ENCODE assay signal across 17 cellular contexts in the genomic region with DNA sequence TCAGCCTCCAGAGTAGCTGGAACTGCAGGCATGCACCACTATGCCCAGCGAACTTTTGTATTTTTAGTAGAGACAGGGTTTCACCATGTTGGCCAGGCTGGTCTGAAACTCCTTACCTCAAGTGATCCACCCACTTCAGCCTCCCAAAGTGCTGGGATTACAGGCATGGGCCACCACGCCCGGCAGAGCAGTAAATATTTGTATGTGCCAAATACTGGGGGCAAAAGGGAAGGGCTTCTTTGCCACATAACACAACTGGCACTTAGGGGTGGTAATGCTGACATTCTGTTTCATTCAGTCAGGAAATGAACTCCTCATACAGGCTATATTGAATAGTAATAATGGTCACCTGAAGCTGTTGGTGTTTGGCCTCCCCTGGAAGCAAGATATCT. TPM values are rescaled to one million over a fixed set of nuclear protein-coding genes. Genes with fewer than 3 reads are reported as not detected.
DNase-seq lines count a peak whose midpoint lies in the region; ATAC-seq and TF ChIP-seq lines count a peak whose summit lies in the region.
"Had no signal": no experiment of that assay in that cellular context is flagged by ENCODE, and none has a peak within 500 bp of the region (broad histone marks: within the 10 kb centered on the region; RNA-seq: fewer than 3 reads in every experiment).

No MANE protein-coding gene starts in this region.

- H3K27ac ChIP-seq in RWPE1 = peak overlapping the region; percentile 87
- H3K27ac ChIP-seq: lower lobe of right lung, SJCRH30, suprapubic skin, VCaP had no signal

- POLR2A ChIA-PET in RWPE1 (lab: Yijun Ruan, JAX; ENCODE audit: low non-redundant PET) = no interaction called here

- H3K4me3 Mint-ChIP-seq in chondrocyte (ENCODE audit: unreplicated experiment) = no peak overlapping the region
- peak overlapping the region in 1 of 2 donors; percentile 49 for H3K4me3 Mint-ChIP-seq in stimulated activated naive CD8-positive, alpha-beta T cell treated with anti-CD3 and anti-CD28 coated beads, Interleukin-15, amount 100 ng/mL, for 72 hours
- H3K4me3 Mint-ChIP-seq in immature natural killer cell = no peak overlapping the region

- H3K27me3 Mint-ChIP-seq in chondrocyte (ENCODE audit: low read depth) (no peaks in the 10 kb centered on the region), immature natural killer cell (ENCODE audit: low read depth in 3 of 3) (peaks cover 0 to 1% (median 1%) of the 10 kb centered on the region in 3 donors)
- H3K27me3 Mint-ChIP-seq in stimulated activated naive CD8-positive, alpha-beta T cell treated with anti-CD3 and anti-CD28 coated beads, Interleukin-15, amount 100 ng/mL, for 72 hours = peaks cover 17% of the 10 kb centered on the region

- no peak for ATAC-seq in activated naive CD4-positive, alpha-beta T cell treated with anti-CD3 and anti-CD28 coated beads, Interleukin-2, amount 50 U/mL, for 72 hours
- no peak for ATAC-seq in stimulated activated naive CD8-positive, alpha-beta T cell treated with anti-CD3 and anti-CD28 coated beads, Interleukin-15, amount 100 ng/mL, for 72 hours
- no peak for ATAC-seq in Right ventricle myocardium inferior
- ATAC-seq in HG02678 (IDR thresholded peaks at IDR 0.05; ENCODE audit: unreplicated experiment) = no peak

- intact Hi-C loops in Right ventricle myocardium inferior (cut with DNase I) = no loop called here

- peaks cover 9 to 22% of the 10 kb centered on the region in 2 donors for H3K36me3 Mint-ChIP-seq in activated naive CD4-positive, alpha-beta T cell treated with anti-CD3 and anti-CD28 coated beads, Interleukin-2, amount 50 U/mL, for 72 hours
- H3K36me3 Mint-ChIP-seq in chondrocyte (ENCODE audit: low read depth) (peaks cover 28% of the 10 kb centered on the region), immature natural killer cell (peaks cover 21 to 35% (median 33%) of the 10 kb centered on the region in 3 donors)

- peaks cover 9 to 15% of the 10 kb centered on the region in 2 donors for H3K9me3 Mint-ChIP-seq in activated naive CD4-positive, alpha-beta T cell treated with anti-CD3 and anti-CD28 coated beads, Interleukin-2, amount 50 U/mL, for 72 hours
- no peaks in the 10 kb centered on the region for H3K9me3 Mint-ChIP-seq in chondrocyte (ENCODE audit: low read depth)
- peaks cover 0 to under 1% of the 10 kb centered on the region in 2 donors for H3K9me3 Mint-ChIP-seq in stimulated activated naive CD8-positive, alpha-beta T cell treated with anti-CD3 and anti-CD28 coated beads, Interleukin-15, amount 100 ng/mL, for 72 hours
- H3K9me3 Mint-ChIP-seq in immature natural killer cell = no peaks in the 10 kb centered on the region

- TF ChIP-seq CTCF in RWPE1 (conservative IDR thresholded peaks at IDR 0.05; ENCODE audit: low read depth) (no peak), chondrocyte (IDR thresholded peaks at IDR 0.05) (no peak)

- H3K4me1 Mint-ChIP-seq in chondrocyte (ENCODE audit: low read depth) (peaks cover 29% of the 10 kb centered on the region), immature natural killer cell (peaks cover 9 to 14% of the 10 kb centered on the region in 2 donors)
- H3K4me1 Mint-ChIP-seq in stimulated activated naive CD8-positive, alpha-beta T cell treated with anti-CD3 and anti-CD28 coated beads, Interleukin-15, amount 100 ng/mL, for 72 hours = peaks cover 43% of the 10 kb centered on the region

- DNase-seq in activated naive CD4-positive, alpha-beta T cell treated with anti-CD3 and anti-CD28 coated beads, Interleukin-2, amount 50 U/mL, for 72 hours (ENCODE audit: low spot score in 2 of 2) = no peak
- no peak for DNase-seq in activated naive CD4-positive, alpha-beta T cell treated with Interleukin-2 at 50 U/mL for 16 hours
- DNase-seq in RWPE1 (ENCODE audit: low spot score) (no peak), chondrocyte (ENCODE audit: low spot score) (no peak), immature natural killer cell (no peak), Right ventricle myocardium inferior (ENCODE audit: missing footprints) (no peak)
- no peak for DNase-seq in stimulated activated naive CD8-positive, alpha-beta T cell treated with anti-CD3 and anti-CD28 coated beads, Interleukin-15, amount 100 ng/mL, for 72 hours
- DNase-seq: activated T-cell treated with anti-CD3 and anti-CD28 coated beads for 4 hours, lower lobe of right lung, NCI-H748 treated with DMSO at 0.1 percent for 48 hours, nucleus accumbens, SJCRH30, spleen had no signal

- peak overlapping the region; percentile 84 to 93 for H3K27ac Mint-ChIP-seq in activated naive CD4-positive, alpha-beta T cell treated with anti-CD3 and anti-CD28 coated beads, Interleukin-2, amount 50 U/mL, for 72 hours
- peak overlapping the region; percentile 86 for H3K27ac Mint-ChIP-seq in chondrocyte (ENCODE audit: unreplicated experiment)
- peak overlapping the region; percentile 88 to 98 for H3K27ac Mint-ChIP-seq in stimulated activated naive CD8-positive, alpha-beta T cell treated with anti-CD3 and anti-CD28 coated beads, Interleukin-15, amount 100 ng/mL, for 72 hours
- no peak overlapping the region for H3K27ac Mint-ChIP-seq in immature natural killer cell

- CTCF ChIA-PET in RWPE1 (lab: Yijun Ruan, JAX) = no interaction called here

RNA-seq across cellular contexts. Expression of a gene that starts 41.6 kb away (rescaled TPM):
- not detected for total RNA-seq in activated naive CD4-positive, alpha-beta T cell treated with anti-CD3 and anti-CD28 coated beads, Interleukin-2, amount 50 U/mL, for 72 hours
- total RNA-seq in chondrocyte (not detected in 3 replicates), Right ventricle myocardium inferior (not detected)
- polyA plus RNA-seq in immature natural killer cell = under 1 TPM in 1 of 3 donors, not detected in 2; 0.10 TPM
- total RNA-seq: dermis blood vessel endothelial cell, lower lobe of right lung, spleen had no signal
- polyA plus RNA-seq: spleen had no signal

RNA-seq across cellular contexts. Expression of a gene that starts 55.1 kb away (rescaled TPM):
- 1 to 10 TPM in 1 of 2 donors, not detected in 1; 4.2 TPM for total RNA-seq in activated naive CD4-positive, alpha-beta T cell treated with anti-CD3 and anti-CD28 coated beads, Interleukin-2, amount 50 U/mL, for 72 hours
- 94.1 to 113 TPM (median 110 TPM) in 3 replicates for total RNA-seq in chondrocyte
- polyA plus RNA-seq in immature natural killer cell = 10 to 100 TPM; 38.9 to 72.9 (median 41.2) TPM
- total RNA-seq in Right ventricle myocardium inferior = 273 TPM

Comparison
In these comparisons a context has a peak if more than half of its experiments do, and no peak if none do; other contexts are left out.
1. H3K27ac Mint-ChIP-seq: peak in activated naive CD4-positive, alpha-beta T cell treated with anti-CD3 and anti-CD28 coated beads, Interleukin-2, amount 50 U/mL, for 72 hours (2 of 2), chondrocyte (single experiment) and stimulated activated naive CD8-positive, alpha-beta T cell treated with anti-CD3 and anti-CD28 coated beads, Interleukin-15, amount 100 ng/mL, for 72 hours (2 of 2); none in immature natural killer cell (0 of 6).
2. RNA of a gene that starts 55.1 kb away (total RNA-seq): 273 TPM in Right ventricle myocardium inferior (single experiment) and 94.1 to 113 TPM in chondrocyte; 4.2 TPM in activated naive CD4-positive, alpha-beta T cell treated with anti-CD3 and anti-CD28 coated beads, Interleukin-2, amount 50 U/mL, for 72 hours; every median in the first group is over 10 times any median in the second.